Comparison of ENCODE assay signal across 19 cellular contexts in the genomic region with DNA sequence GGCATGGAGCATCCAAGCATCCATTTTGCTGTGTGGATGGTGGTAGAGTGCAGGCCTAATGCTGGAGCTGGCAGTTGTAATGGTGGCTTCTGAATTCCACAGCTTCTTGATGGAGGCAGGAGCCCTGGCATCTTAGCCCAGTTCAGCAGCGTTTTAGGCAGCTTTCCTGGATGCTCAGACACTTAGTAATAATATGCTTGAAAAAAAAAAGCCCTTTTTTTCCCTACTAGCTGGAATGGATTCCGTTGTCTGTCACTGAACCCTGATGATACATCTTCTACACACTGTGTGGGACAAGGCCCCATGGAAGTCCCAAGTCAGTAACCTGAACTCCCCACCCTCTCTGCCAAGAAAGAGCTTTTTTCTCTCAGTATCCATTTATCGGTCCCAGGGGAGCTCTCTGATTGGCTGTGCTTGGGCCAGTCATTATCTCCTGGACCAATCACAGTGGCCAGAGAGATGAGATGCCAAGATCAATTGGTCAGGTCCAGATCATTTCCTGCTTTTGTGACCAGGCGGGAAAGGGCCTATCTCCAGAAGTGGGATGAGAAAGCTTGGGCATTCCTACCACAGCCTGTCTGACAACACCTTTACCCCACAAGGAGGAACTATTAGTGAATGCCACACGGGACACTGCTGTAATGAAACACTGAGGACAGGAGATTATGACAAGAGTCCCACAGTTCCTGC. TPM values are rescaled to one million over a fixed set of nuclear protein-coding genes. Genes with fewer than 3 reads are reported as not detected.
DNase-seq lines count a peak whose midpoint lies in the region; FAIRE-seq and TF ChIP-seq lines count a peak whose summit lies in the region.
"Had no signal": no experiment of that assay in that cellular context is flagged by ENCODE, and none has a peak within 500 bp of the region (broad histone marks: within the 10 kb centered on the region; RNA-seq: fewer than 3 reads in every experiment).

No MANE protein-coding gene starts in this region.

- H3K27me3 Mint-ChIP-seq in neural crest cell (ENCODE audit: low read depth), result peaks cover 3% of the 10 kb centered on the region
- H3K27me3 Mint-ChIP-seq: CD8-positive, alpha-beta memory T cell had no signal

- H3K27ac Mint-ChIP-seq in neural crest cell (ENCODE audit: unreplicated experiment), result peak overlapping the region; percentile 35

- H3K36me3 Mint-ChIP-seq in neural crest cell (ENCODE audit: low read depth), result peaks cover 44% of the 10 kb centered on the region

- peak overlapping the region; percentile 45 for H3K4me3 Mint-ChIP-seq in neural crest cell
- H3K4me3 Mint-ChIP-seq: CD8-positive, alpha-beta memory T cell; H9 had no signal

- no peaks in the 10 kb centered on the region for H3K27me3 ChIP-seq in bronchial epithelial cell (ENCODE audit: control insufficient read depth, insufficient read depth, low read length)
- H3K27me3 ChIP-seq: BLaER1 treated with 17β-estradiol and CSF1 and Interleukin-3, amounts not matched to agents 10 nM and 100 nM; SJCRH30 had no signal

- TF ChIP-seq POLR2A in NB4 (IDR thresholded peaks at IDR 0.05; ENCODE audit: extremely low read depth, insufficient read length), result no peak

- no peaks in the 10 kb centered on the region for H3K36me3 ChIP-seq in bronchial epithelial cell (ENCODE audit: control insufficient read depth, insufficient read depth, low read length)

- H3K4me1 Mint-ChIP-seq in neural crest cell, result peaks cover 20% of the 10 kb centered on the region
- H3K4me1 Mint-ChIP-seq: CD8-positive, alpha-beta memory T cell; H9 had no signal

- FAIRE-seq in bronchial epithelial cell (lab: Jason Lieb, UNC) (peak; percentile 77), HTR-8/SVneo (lab: Jason Lieb, UNC) (no peak)

- no peak for TF ChIP-seq CTCF in NB4 (IDR thresholded peaks at IDR 0.05; ENCODE audit: low read depth, low read length)
- no peak for TF ChIP-seq CTCF in bronchial epithelial cell (IDR thresholded peaks at IDR 0.05; ENCODE audit: insufficient read depth, low read length, severe bottlenecking)
- no peak for TF ChIP-seq CTCF in neural crest cell (conservative IDR thresholded peaks at IDR 0.05)

- H3K9me3 Mint-ChIP-seq in neural crest cell, result peaks cover 26% of the 10 kb centered on the region

- DNase-seq in ELR (ENCODE audit: low read depth), result peak; percentile 48
- DNase-seq in NB4 (ENCODE audit: low read depth), result peak; percentile 34
- DNase-seq in bronchial epithelial cell (ENCODE audit: low read depth), result no peak
- no peak for DNase-seq in neural crest cell (ENCODE audit: low read depth, low spot score)
- DNase-seq in Kasumi-1 (lab: John Stamatoyannopoulos, UW), result no peak
- DNase-seq in activated CD4-positive, CD25-positive, alpha-beta regulatory T cell treated with anti-CD3 and anti-CD28 coated beads, Interleukin-2, amount 50 U/mL, for 72 hours, result no peak
- DNase-seq in NCI-H226, result no peak
- DNase-seq in HTR-8/SVneo (ENCODE audit: insufficient read length, low spot score), result no peak
- DNase-seq: CD8-positive, alpha-beta memory T cell; DMS79; H9; MM.1S; NCI-H1092 treated with DMSO at 0.1 percent for 48 hours; NCI-H146; NCI-H2081; NCI-H524; PC-3 had no signal

- H3K4me3 ChIP-seq in NB4 (ENCODE audit: low read depth, low read length) (no peak overlapping the region), bronchial epithelial cell (ENCODE audit: low read depth, low read length) (no peak overlapping the region)
- H3K4me3 ChIP-seq: BLaER1 treated with 17β-estradiol and CSF1 and Interleukin-3, amounts not matched to agents 10 nM and 100 nM; SJCRH30 had no signal

RNA-seq across cellular contexts. Expression of gene MCM5, which starts 34.3 kb away (rescaled TPM):
- total RNA-seq in bronchial epithelial cell, result 6.6 and 6.7 TPM in 2 replicates
- total RNA-seq in neural crest cell, result 174 and 187 TPM in 2 replicates

RNA-seq across cellular contexts. Expression of gene HMOX1, which starts 53.3 kb away (rescaled TPM):
- total RNA-seq in bronchial epithelial cell (3.9 and 5.2 TPM in 2 replicates), neural crest cell (2.2 and 2.4 TPM in 2 replicates)

Comparison
In these comparisons a context has a peak if more than half of its experiments do, and no peak if none do; other contexts are left out.
1. DNase-seq: peak in ELR (single experiment) and NB4 (single experiment); none in bronchial epithelial cell (single experiment), neural crest cell (single experiment), Kasumi-1 (0 of 2), activated CD4-positive, CD25-positive, alpha-beta regulatory T cell treated with anti-CD3 and anti-CD28 coated beads, Interleukin-2, amount 50 U/mL, for 72 hours (single experiment), NCI-H226 (single experiment) and HTR-8/SVneo (single experiment).
2. RNA of gene MCM5, which starts 34.3 kb away (total RNA-seq): 174 to 187 TPM in neural crest cell; 6.6 to 6.7 TPM in bronchial epithelial cell; every median in the first group is over 10 times any median in the second.